In genomic region chr19:17244618-17245534, GRCh38 we compare ENCODE assay signal across 1 cellular context.
TF ChIP-seq lines count a peak whose summit lies in the region.

No MANE protein-coding gene starts in this region.

TF ChIP-seq in HEK293, 187 proteins besides CTCF, POLR2A, EP300 and RAD21 (continued from another document):
- no peak for TF ChIP-seq ZNF449 (tag by site-specific recombination; IDR thresholded peaks at IDR 0.05)
- no peak for TF ChIP-seq GFI1B (tag by site-specific recombination; IDR thresholded peaks at IDR 0.05)
- no peak for TF ChIP-seq KLF9 (tag by site-specific recombination; IDR thresholded peaks at IDR 0.05; ENCODE audit: low read depth)
- no peak for TF ChIP-seq ZNF324 (tag by site-specific recombination; IDR thresholded peaks at IDR 0.05)
- no peak for TF ChIP-seq ZNF423 (tag by site-specific recombination; IDR thresholded peaks at IDR 0.05)
- TF ChIP-seq ZNF76 (tag by site-specific recombination; IDR thresholded peaks at IDR 0.05; ENCODE audit: borderline replicate concordance, low read depth): 0 out of 2 replicates have a peak, but pooled peaks have one; percentile 19
- no peak for TF ChIP-seq ZNF26 (tag by site-specific recombination; IDR thresholded peaks at IDR 0.05)
- TF ChIP-seq ZBTB6 (tag by site-specific recombination; IDR thresholded peaks at IDR 0.05): no peak
- no peak for TF ChIP-seq ZIC2 (tag by site-specific recombination; IDR thresholded peaks at IDR 0.05)
- TF ChIP-seq ZNF394 (tag by site-specific recombination; IDR thresholded peaks at IDR 0.05; ENCODE audit: borderline replicate concordance): 0 out of 2 replicates have a peak, but pooled peaks have one; percentile 12
- peak; percentile 71 for TF ChIP-seq ZBTB26 (tag by site-specific recombination; optimal IDR thresholded peaks at IDR 0.05)
- TF ChIP-seq ZNF585B (tag by site-specific recombination; IDR thresholded peaks at IDR 0.05): no peak
- TF ChIP-seq ZNF692 (tag by site-specific recombination; IDR thresholded peaks at IDR 0.05): no peak
- peak; percentile 38; the same call in 1 of the 2 replicates for TF ChIP-seq ZXDB (tag by site-specific recombination; IDR thresholded peaks at IDR 0.05)
- TF ChIP-seq ZNF140 (tag by site-specific recombination; IDR thresholded peaks at IDR 0.05): no peak
- TF ChIP-seq ZNF747 (tag by site-specific recombination; IDR thresholded peaks at IDR 0.05): no peak
- no peak for TF ChIP-seq ZNF610 (tag by site-specific recombination; IDR thresholded peaks at IDR 0.05; ENCODE audit: borderline replicate concordance)
- TF ChIP-seq ZNF670 (tag by site-specific recombination; IDR thresholded peaks at IDR 0.05; ENCODE audit: low read depth): no peak
- TF ChIP-seq ZNF239 (tag by site-specific recombination; IDR thresholded peaks at IDR 0.05): no peak
- no peak for TF ChIP-seq KLF7 (tag by site-specific recombination; IDR thresholded peaks at IDR 0.05; ENCODE audit: borderline replicate concordance)
- TF ChIP-seq ZNF837 (tag by site-specific recombination; IDR thresholded peaks at IDR 0.05): no peak
- TF ChIP-seq ZEB2 (tag by site-specific recombination; IDR thresholded peaks at IDR 0.05): no peak; the same call in none of the 2 replicates
- no peak for TF ChIP-seq ZNF354C (tag by site-specific recombination; IDR thresholded peaks at IDR 0.05; ENCODE audit: borderline replicate concordance, low read depth)
- TF ChIP-seq ZNF248 (tag by site-specific recombination; IDR thresholded peaks at IDR 0.05): no peak
- no peak for TF ChIP-seq ZNF560 (tag by site-specific recombination; IDR thresholded peaks at IDR 0.05; ENCODE audit: borderline replicate concordance)
- TF ChIP-seq ZNF274 (IDR thresholded peaks at IDR 0.05; ENCODE audit: low read length): no peak
- no peak for TF ChIP-seq ZNF274 (tag by site-specific recombination; IDR thresholded peaks at IDR 0.05; ENCODE audit: borderline replicate concordance)
- peak; percentile 75 for TF ChIP-seq ZBTB10 (tag by site-specific recombination; IDR thresholded peaks at IDR 0.05)
- no peak for TF ChIP-seq SP3 (tag by site-specific recombination; IDR thresholded peaks at IDR 0.05)
- TF ChIP-seq ZBTB7A (tag by site-specific recombination; IDR thresholded peaks at IDR 0.05; ENCODE audit: low read depth): peak; percentile 81
- no peak for TF ChIP-seq ZNF664 (tag by site-specific recombination; IDR thresholded peaks at IDR 0.05)
- 0 out of 2 replicates have a peak, but pooled peaks have one; percentile 8 for TF ChIP-seq GLIS2 (tag by site-specific recombination; IDR thresholded peaks at IDR 0.05)
- TF ChIP-seq BCL6B (tag by site-specific recombination; IDR thresholded peaks at IDR 0.05): no peak
- no peak for TF ChIP-seq KLF1 (tag by site-specific recombination; IDR thresholded peaks at IDR 0.05)
- no peak for TF ChIP-seq PRDM10 (tag by site-specific recombination; IDR thresholded peaks at IDR 0.05)
- TF ChIP-seq ZBTB8A (tag by site-specific recombination; IDR thresholded peaks at IDR 0.05): no peak
